Comparison of ENCODE assay signal across 24 cellular contexts in genomic region chr5:175381116-175381515, GRCh38.
"Had no signal": no experiment of that assay in that cellular context is flagged by ENCODE, and none has a peak within 500 bp of the region (broad histone marks: within the 10 kb centered on the region; RNA-seq: fewer than 3 reads in every experiment).

No MANE protein-coding gene starts in this region.

- H3K9me3 ChIP-seq: gastrocnemius medialis, left lung, prostate gland, spleen, testis, tibial artery had no signal

- DNase-seq: dorsolateral prefrontal cortex; effector CD4-positive, alpha-beta T cell; foreskin fibroblast; gastrocnemius medialis; head of caudate nucleus; kidney; left cardiac atrium; left lung; mesenchymal stem cell; midbrain; naive thymus-derived CD4-positive, alpha-beta T cell; right cardiac atrium; spleen; stimulated activated CD4-positive, alpha-beta T cell treated with anti-CD3 and anti-CD28 coated beads, Interleukin-4, amount 100 ng/mL, for 4 hours; stimulated activated naive CD8-positive, alpha-beta T cell treated with anti-CD3 and anti-CD28 coated beads, Interleukin-15, Interleukin-2, amounts not matched to agents 100 U/mL and 50 U/mL, for 24 hours; substantia nigra; testis; tibial artery had no signal

- H3K79me2 ChIP-seq: hepatocyte, parathyroid adenoma had no signal

- H3K27ac ChIP-seq: gastrocnemius medialis, hepatocyte, left lung, neural progenitor cell, parathyroid adenoma, prostate gland, skin epidermis, spleen, testis, tibial artery had no signal

- H2AFZ ChIP-seq: hepatocyte, neural progenitor cell, parathyroid adenoma had no signal

- H3K9ac ChIP-seq: neural progenitor cell, parathyroid adenoma had no signal

- H3K4me2 ChIP-seq: hepatocyte, neural progenitor cell had no signal

- H3K36me3 ChIP-seq: gastrocnemius medialis, left lung, neural progenitor cell, prostate gland, spleen, tibial artery had no signal

- ATAC-seq: gastrocnemius medialis; left cardiac atrium; left lung; naive thymus-derived CD4-positive, alpha-beta T cell; right cardiac atrium; stimulated activated memory B cell treated with anti-CD40 and anti-IgM and Interleukin-4, amounts not matched to agents 10 μg/mL and 1 μg/mL and 100 μg/mL, for 72 hours; stimulated activated naive CD8-positive, alpha-beta T cell treated with anti-CD3 and anti-CD28 coated beads, Interleukin-15, Interleukin-2, amounts not matched to agents 100 U/mL and 50 U/mL, for 24 hours had no signal

- H3K27me3 ChIP-seq: dorsolateral prefrontal cortex, gastrocnemius medialis, hepatocyte, left lung, neural progenitor cell, testis, tibial artery had no signal

- H3K4me1 ChIP-seq: gastrocnemius medialis, left lung, parathyroid adenoma, spleen, testis had no signal

- H3K4me3 ChIP-seq: dorsolateral prefrontal cortex, gastrocnemius medialis, hepatocyte, left lung, neural progenitor cell, prostate gland, skin epidermis, spleen, testis, tibial artery had no signal
